20 cellular contexts compared by ENCODE assay signal in genomic region chr1:221161571-221162041, GRCh38.
DNase-seq lines count a peak whose midpoint lies in the region; ATAC-seq and TF ChIP-seq lines count a peak whose summit lies in the region.
"Had no signal": no experiment of that assay in that cellular context is flagged by ENCODE, and none has a peak within 500 bp of the region (broad histone marks: within the 10 kb centered on the region; RNA-seq: fewer than 3 reads in every experiment).

No MANE protein-coding gene starts in this region.

- H3K9me3 ChIP-seq in right cardiac atrium (ENCODE audit: control insufficient read depth, low read length) (no peaks in the 10 kb centered on the region), skeletal muscle tissue (ENCODE audit: control insufficient read depth in 3 of 3, low read length in 3 of 3) (no peaks in the 10 kb centered on the region), Caco-2 (no peaks in the 10 kb centered on the region)
- H3K9me3 ChIP-seq: mucosa of descending colon, upper lobe of left lung had no signal

- POLR2A ChIA-PET in Caco-2 (lab: Charles Lee) = no interaction called here

- H3K27me3 ChIP-seq in right cardiac atrium (ENCODE audit: control insufficient read depth, insufficient read depth) (no peaks in the 10 kb centered on the region), skeletal muscle tissue (ENCODE audit: control insufficient read depth in 3 of 3, insufficient read depth in 3 of 3, low read length in 3 of 3) (no peaks in the 10 kb centered on the region), Caco-2 (replicated peaks; ENCODE audit: control insufficient read depth, insufficient read depth, low read length) (no peaks in the 10 kb centered on the region; the same call in 1 of the 2 replicates)
- H3K27me3 ChIP-seq: upper lobe of left lung had no signal

- no peak overlapping the region for H3K4me3 Mint-ChIP-seq in Caco-2 (ENCODE audit: unreplicated experiment)
- H3K4me3 Mint-ChIP-seq: activated CD4-positive, alpha-beta T cell treated with anti-CD3 and anti-CD28 coated beads for 36 hours had no signal

- no peak overlapping the region for H3K9ac ChIP-seq in skeletal muscle tissue (ENCODE audit: low read depth in 1 of 3, low read length in 3 of 3)
- H3K9ac ChIP-seq: KMS-11, parathyroid adenoma had no signal

- H3K4me1 ChIP-seq in right cardiac atrium (ENCODE audit: control insufficient read depth, insufficient read depth, low read length) = peaks cover 3% of the 10 kb centered on the region
- peaks cover 0 to 8% (median 6%) of the 10 kb centered on the region in 3 donors for H3K4me1 ChIP-seq in skeletal muscle tissue (ENCODE audit: control insufficient read depth in 3 of 3, insufficient read depth in 3 of 3, low read length in 3 of 3)
- no peaks in the 10 kb centered on the region for H3K4me1 ChIP-seq in Caco-2
- H3K4me1 ChIP-seq: parathyroid adenoma had no signal

- H3K4me1 Mint-ChIP-seq in Caco-2 (ENCODE audit: low read depth, unreplicated experiment) = no peaks in the 10 kb centered on the region
- H3K4me1 Mint-ChIP-seq: activated CD4-positive, alpha-beta T cell treated with anti-CD3 and anti-CD28 coated beads for 36 hours had no signal

- no peaks in the 10 kb centered on the region for H3K36me3 Mint-ChIP-seq in Caco-2 (ENCODE audit: insufficient read depth, unreplicated experiment)

- DNase-seq in EH (ENCODE audit: low read depth) = peak; percentile 64
- peak; percentile 16 to 27 for DNase-seq in cardiac fibroblast (ENCODE audit: low read depth in 2 of 2)
- peak in 1 of 3 donors; percentile 44 for DNase-seq in right cardiac atrium
- no peak for DNase-seq in Caco-2
- DNase-seq in GM19238 (ENCODE audit: insufficient read length, low spot score) = no peak
- DNase-seq: activated CD4-positive, alpha-beta T cell treated with anti-CD3 and anti-CD28 coated beads for 36 hours; activated T-cell treated with anti-CD3 and anti-CD28 coated beads, Interleukin-2, amount 50 U/mL, for 48 hours; GDM1; GOT3; NCI-H146; NCI-H524 treated with DMSO at 0.1 percent for 48 hours; T-helper 2 cell; upper lobe of left lung had no signal

- no peaks in the 10 kb centered on the region for H3K9me3 Mint-ChIP-seq in Caco-2 (ENCODE audit: unreplicated experiment)

- H3K27ac Mint-ChIP-seq in Caco-2 (ENCODE audit: unreplicated experiment) = no peak overlapping the region
- H3K27ac Mint-ChIP-seq: activated CD4-positive, alpha-beta T cell treated with anti-CD3 and anti-CD28 coated beads for 36 hours had no signal

- CTCF ChIA-PET in Caco-2 (lab: Charles Lee) = no interaction called here

- H3K27me3 Mint-ChIP-seq in Caco-2 (ENCODE audit: insufficient read depth, unreplicated experiment) = peaks cover 10% of the 10 kb centered on the region

- peak; percentile 62 to 77 for ATAC-seq in right cardiac atrium
- ATAC-seq in HG02763 (IDR thresholded peaks at IDR 0.05; ENCODE audit: unreplicated experiment) = no peak
- ATAC-seq in GM19452 (IDR thresholded peaks at IDR 0.05; ENCODE audit: unreplicated experiment) = no peak
- ATAC-seq: activated CD4-positive, alpha-beta T cell treated with anti-CD3 and anti-CD28 coated beads for 36 hours; mucosa of descending colon had no signal

- H3K36me3 ChIP-seq in skeletal muscle tissue (ENCODE audit: control insufficient read depth in 3 of 3, insufficient read depth in 3 of 3, low read length in 3 of 3) = no peaks in the 10 kb centered on the region
- H3K36me3 ChIP-seq in Caco-2 (ENCODE audit: control insufficient read depth, insufficient read depth, low read length) = no peaks in the 10 kb centered on the region
- H3K36me3 ChIP-seq: upper lobe of left lung had no signal

- intact Hi-C loops in right cardiac atrium (cut with DNase I) (loop anchor here in 1 of 4 donors (10.0 kb wide), 1 partner anchor 277 kb away; no protein-coding TSS in a partner anchor), Caco-2 (cut with micrococcal nuclease; ENCODE audit: unreplicated experiment) (no loop called here)

- H3K27ac ChIP-seq in right cardiac atrium (ENCODE audit: low read length) = no peak overlapping the region
- H3K27ac ChIP-seq in skeletal muscle tissue (ENCODE audit: low read depth, low read length) = peak overlapping the region; percentile 12
- H3K27ac ChIP-seq: C4-2B, KMS-11, parathyroid adenoma had no signal

- 20% methylated on average over 1 of the region's 1 CpG for WGBS in right cardiac atrium

- H3K4me3 ChIP-seq in cardiac fibroblast (replicated peaks in 1 of 2; ENCODE audit: low read depth in 2 of 2, low read length in 2 of 2) = no peak overlapping the region
- H3K4me3 ChIP-seq in right cardiac atrium (ENCODE audit: low read length) = no peak overlapping the region
- no peak overlapping the region for H3K4me3 ChIP-seq in skeletal muscle tissue (ENCODE audit: low read length in 3 of 3)
- no peak overlapping the region for H3K4me3 ChIP-seq in Caco-2 (ENCODE audit: low read depth, low read length)
- H3K4me3 ChIP-seq: mucosa of descending colon, upper lobe of left lung had no signal

- no peak for TF ChIP-seq CTCF in cardiac fibroblast (IDR thresholded peaks at IDR 0.05; ENCODE audit: low read depth, low read length)
- no peak for TF ChIP-seq CTCF in Caco-2 (IDR thresholded peaks at IDR 0.05; ENCODE audit: insufficient read depth in 1 of 2, low read depth in 1 of 2, low read length in 1 of 2, severe bottlenecking in 1 of 2, unreplicated experiment in 1 of 2)

- no TSS peak for BruUV-seq in Caco-2 (replicated peaks; lab: Mats Ljungman, UMichigan)

Comparison
In these comparisons a context has a peak if more than half of its experiments do, and no peak if none do; other contexts are left out.
1. DNase-seq: peak in EH (single experiment) and cardiac fibroblast (2 of 2); none in Caco-2 (0 of 2) and GM19238 (single experiment).
2. ATAC-seq: peak in right cardiac atrium (2 of 2); none in HG02763 (single experiment) and GM19452 (single experiment).